Comparison of ENCODE assay signal across 8 cellular contexts in genomic region chr11:58900479-58901420, GRCh38. TPM values are rescaled to one million over a fixed set of nuclear protein-coding genes. Genes with fewer than 3 reads are reported as not detected.
DNase-seq lines count a peak whose midpoint lies in the region; ATAC-seq and TF ChIP-seq lines count a peak whose summit lies in the region.

No MANE protein-coding gene starts in this region.

- H2AK9ac ChIP-seq in IMR-90 (replicated peaks; ENCODE audit: low read depth, low read length, poor library complexity): peak overlapping the region; percentile 62

- peak overlapping the region; percentile 88 for H2AFZ ChIP-seq in IMR-90 (replicated peaks; ENCODE audit: low read length, poor library complexity)
- H2AFZ ChIP-seq in osteoblast (ENCODE audit: low read length): peak overlapping the region; percentile 87

- TF ChIP-seq CTCF in BE2C (IDR thresholded peaks at IDR 0.05; ENCODE audit: low read depth, low read length) (peak; percentile 42), IMR-90 (conservative IDR thresholded peaks at IDR 0.05; ENCODE audit: low read depth, low read length) (peak; percentile 74), osteoblast (IDR thresholded peaks at IDR 0.05; ENCODE audit: extremely low read depth, low read depth, low read length) (peak; percentile 73)

- H3K36me3 Mint-ChIP-seq in activated CD4-positive, alpha-beta memory T cell treated with anti-CD3 and anti-CD28 coated beads for 36 hours: no peaks in the 10 kb centered on the region

- POLR2A ChIA-PET in IMR-90 (lab: Charles Lee; ENCODE audit: unreplicated experiment): no interaction called here
- POLR2A ChIA-PET in activated CD4-positive, alpha-beta memory T cell treated with anti-CD3 and anti-CD28 coated beads for 36 hours (lab: Charles Lee): no interaction called here

- H3K9ac ChIP-seq in IMR-90 (ENCODE audit: low read depth, low read length): no peak overlapping the region

- peaks cover 43% of the 10 kb centered on the region for H3K27me3 Mint-ChIP-seq in activated CD4-positive, alpha-beta memory T cell treated with anti-CD3 and anti-CD28 coated beads for 36 hours

- DNase-seq in BE2C (peak; percentile 61), IMR-90 (peak; percentile 73), glomerular visceral epithelial cell (ENCODE audit: extremely low spot score) (peak; percentile 80), osteoblast (ENCODE audit: insufficient read length, low spot score, missing footprints) (peak; percentile 92), NCI-H1436 treated with DMSO at 0.1 percent for 48 hours (lab: John Stamatoyannopoulos, UW) (no peak)
- DNase-seq in activated CD4-positive, alpha-beta memory T cell treated with anti-CD3 and anti-CD28 coated beads for 36 hours: peak; percentile 67

- H3K27ac Mint-ChIP-seq in activated CD4-positive, alpha-beta memory T cell treated with anti-CD3 and anti-CD28 coated beads for 36 hours: no peak overlapping the region

- no peak overlapping the region for H4K91ac ChIP-seq in IMR-90 (ENCODE audit: insufficient read depth, low read depth, low read length)

- H3K14ac ChIP-seq in IMR-90 (replicated peaks; ENCODE audit: low read depth, low read length): no peak overlapping the region

- no peak overlapping the region for H2BK15ac ChIP-seq in IMR-90 (ENCODE audit: low read depth, low read length)

- TF ChIP-seq POLR2A in IMR-90 (IDR thresholded peaks at IDR 0.05; ENCODE audit: low read depth, low read length): no peak

- H3K4me2 ChIP-seq in IMR-90 (ENCODE audit: low read depth, low read length): peak overlapping the region; percentile 38; the same call in 1 of the 2 replicates
- peak overlapping the region; percentile 72 for H3K4me2 ChIP-seq in osteoblast (ENCODE audit: insufficient read depth, low read length)

- H3K9me1 ChIP-seq in IMR-90 (ENCODE audit: insufficient read depth, low read length): 0 out of 2 replicates have a peak, but pooled peaks cover 3% of the 10 kb centered on the region

- H4K8ac ChIP-seq in IMR-90 (ENCODE audit: low read depth in 2 of 2, low read length in 2 of 2): no peak overlapping the region; a peak in 1 of 4 replicates

- H3K4me1 ChIP-seq in BE2C (no peaks in the 10 kb centered on the region), IMR-90 (ENCODE audit: control insufficient read depth, insufficient read depth, low read length) (no peaks in the 10 kb centered on the region; the same call in 1 of the 2 replicates), osteoblast (ENCODE audit: insufficient read depth, low read length) (peaks cover 5% of the 10 kb centered on the region)

- no peak overlapping the region for H3K4ac ChIP-seq in IMR-90 (ENCODE audit: low read depth, low read length)

- H3K56ac ChIP-seq in IMR-90 (ENCODE audit: extremely low read depth, insufficient read depth, low read length): no peak overlapping the region

- H3K36me3 ChIP-seq in BE2C: no peaks in the 10 kb centered on the region
- H3K36me3 ChIP-seq in IMR-90 (ENCODE audit: control insufficient read depth, insufficient read depth, low read length): no peaks in the 10 kb centered on the region
- H3K36me3 ChIP-seq in osteoblast (ENCODE audit: insufficient read depth, low read length): no peaks in the 10 kb centered on the region

- H3K18ac ChIP-seq in IMR-90 (ENCODE audit: low read depth, low read length): no peak overlapping the region

- no peaks in the 10 kb centered on the region for H3K4me1 Mint-ChIP-seq in activated CD4-positive, alpha-beta memory T cell treated with anti-CD3 and anti-CD28 coated beads for 36 hours (ENCODE audit: low read depth)

- H3K9me3 ChIP-seq in BE2C (no peaks in the 10 kb centered on the region), IMR-90 (ENCODE audit: control insufficient read depth, insufficient read depth, low read length) (no peaks in the 10 kb centered on the region), osteoblast (ENCODE audit: low read depth, low read length) (no peaks in the 10 kb centered on the region)

- H4K20me1 ChIP-seq in IMR-90 (ENCODE audit: insufficient read depth, low read length) (no peaks in the 10 kb centered on the region), osteoblast (ENCODE audit: insufficient read depth, low read length) (no peaks in the 10 kb centered on the region)

- 19% methylated on average over 9 of the region's 36 CpGs; no CpG with 5 or more reads in 1 of the 2 experiments for WGBS in IMR-90 (ENCODE audit: extremely low coverage in 2 of 2, insufficient read length in 1 of 2), 2 experiments

- H3K79me2 ChIP-seq in osteoblast (ENCODE audit: insufficient read depth, low read length): no peaks in the 10 kb centered on the region

- in situ Hi-C loops in IMR-90 (cut with MboI; ENCODE audit: low sequenced_read_pairs): loop anchor here (10.0 kb wide), 3 partner anchors 254 to 326 kb away; partner anchors contain the start of genes LPXN and ZFP91

- H3K27ac ChIP-seq in IMR-90 (ENCODE audit: insufficient read depth, low read length) (no peak overlapping the region), osteoblast (ENCODE audit: low read depth, low read length) (no peak overlapping the region)

- H3K23ac ChIP-seq in IMR-90 (ENCODE audit: low read depth, low read length): no peak overlapping the region

- H3K4me3 ChIP-seq in BE2C (ENCODE audit: low read depth, low read length): no peak overlapping the region
- H3K4me3 ChIP-seq in IMR-90 (ENCODE audit: insufficient read depth, low read depth, low read length): no peak overlapping the region
- peak overlapping the region; percentile 59 for H3K4me3 ChIP-seq in osteoblast (ENCODE audit: insufficient read depth, low read length)

- H3K9me3 Mint-ChIP-seq in activated CD4-positive, alpha-beta memory T cell treated with anti-CD3 and anti-CD28 coated beads for 36 hours: no peaks in the 10 kb centered on the region

- no peak overlapping the region for H4K5ac ChIP-seq in IMR-90 (ENCODE audit: low read depth, low read length)

- no peak overlapping the region for H3K4me3 Mint-ChIP-seq in activated CD4-positive, alpha-beta memory T cell treated with anti-CD3 and anti-CD28 coated beads for 36 hours

- BruUV-seq in IMR-90 (replicated peaks; lab: Mats Ljungman, UMichigan): no TSS peak

- H3K79me1 ChIP-seq in IMR-90 (ENCODE audit: low read depth in 1 of 2, low read length in 2 of 2): peaks cover 5 to 36% of the 10 kb centered on the region in 2 experiments

- H2AK5ac ChIP-seq in IMR-90 (ENCODE audit: low read depth, low read length): no peak overlapping the region

- CTCF ChIA-PET in IMR-90 (lab: Yijun Ruan, JAX): interaction anchor here (0.9 to 1.3 kb wide), 2 partner anchors 9 to 46 kb away, joined by 3 to 6 read pairs; no protein-coding TSS in a partner anchor
- CTCF ChIA-PET in activated CD4-positive, alpha-beta memory T cell treated with anti-CD3 and anti-CD28 coated beads for 36 hours (lab: Charles Lee): interaction anchor here (0.7 to 1.3 kb wide), 2 partner anchors 157 to 256 kb away, joined by 3 read pairs; no protein-coding TSS in a partner anchor

- no peak overlapping the region; the same call in 1 of the 2 replicates for H2BK120ac ChIP-seq in IMR-90 (ENCODE audit: low read depth, low read length)

- peak; percentile 62 for TF ChIP-seq RAD21 in IMR-90 (IDR thresholded peaks at IDR 0.05; ENCODE audit: low read length)

- H3K27me3 ChIP-seq in BE2C (no peaks in the 10 kb centered on the region), IMR-90 (ENCODE audit: control insufficient read depth, insufficient read depth, low read length) (no peaks in the 10 kb centered on the region), osteoblast (ENCODE audit: insufficient read depth, low read length) (no peaks in the 10 kb centered on the region)

- intact Hi-C loops in IMR-90 (cut with micrococcal nuclease): loop anchor here (1.0 to 5.0 kb wide), 3 partner anchors 50 to 323 kb away; partner anchors contain the start of genes LPXN and ZFP91
- intact Hi-C loops in activated CD4-positive, alpha-beta memory T cell treated with anti-CD3 and anti-CD28 coated beads for 36 hours (cut with micrococcal nuclease): no loop called here

- no peak overlapping the region for H2BK20ac ChIP-seq in IMR-90 (ENCODE audit: low read depth, low read length)

- ATAC-seq in GM18511 (IDR thresholded peaks at IDR 0.05; ENCODE audit: unreplicated experiment): peak; percentile 61
- peak; percentile 57 for ATAC-seq in IMR-90 (ENCODE audit: low read depth)
- ATAC-seq in HG02938 (IDR thresholded peaks at IDR 0.05; ENCODE audit: unreplicated experiment): no peak

- dilution Hi-C loops in IMR-90 (cut with HindIII; ENCODE audit: low sequenced_read_pairs, unreplicated experiment): no loop called here

- no peak overlapping the region for H2BK5ac ChIP-seq in IMR-90 (ENCODE audit: low read depth, low read length, poor library complexity, severe bottlenecking)

TF ChIP-seq in IMR-90, 13 proteins besides CTCF, POLR2A, EP300 and RAD21:
- peak; percentile 45 for TF ChIP-seq SMC3 (IDR thresholded peaks at IDR 0.05; ENCODE audit: low read depth, low read length)
- TF ChIP-seq CHD1 (IDR thresholded peaks at IDR 0.05; ENCODE audit: low read depth, low read length): no peak
- no peak for TF ChIP-seq RCOR1 (IDR thresholded peaks at IDR 0.05; ENCODE audit: insufficient replicate concordance, low read length)

RNA-seq across cellular contexts. Expression of gene GLYATL1, which starts 38.5 kb away (rescaled TPM):
- 2.2 TPM for polyA plus RNA-seq in BE2C (2012; ENCODE audit: insufficient read depth, insufficient read length, low read depth)
- total RNA-seq in IMR-90 (2012; rRNA removed) (0.54 and 0.56 TPM in 2 replicates), osteoblast (0.29 TPM in 1 of 2 replicates, not detected in the other)
- 0.40 and 0.58 TPM in 2 replicates for polyA plus RNA-seq in IMR-90 (2012; rRNA removed)
- 0.02 and 0.14 TPM in 2 replicates for polyA plus RNA-seq in IMR-90 (2012; cell fraction: cytosol; rRNA removed)
- 0.23 and 0.85 TPM in 2 replicates for polyA plus RNA-seq in IMR-90 (2012; cell fraction: nucleus; rRNA removed; ENCODE audit: low replicate concordance)
- not detected for total RNA-seq in activated CD4-positive, alpha-beta memory T cell treated with anti-CD3 and anti-CD28 coated beads for 36 hours

RNA-seq across cellular contexts. Expression of gene GLYATL2, which starts 56.2 kb away (rescaled TPM):
- not detected for polyA plus RNA-seq in BE2C (2012; ENCODE audit: insufficient read depth, insufficient read length, low read depth)
- total RNA-seq in IMR-90 (2012; rRNA removed) (0.36 and 0.56 TPM in 2 replicates), osteoblast (1.1 and 1.8 TPM in 2 replicates)
- polyA plus RNA-seq in IMR-90 (2012; rRNA removed): 0.33 and 0.77 TPM in 2 replicates
- 0.14 TPM in 1 of 2 replicates, not detected in the other for polyA plus RNA-seq in IMR-90 (2012; cell fraction: cytosol; rRNA removed)
- 0.12 and 1.7 TPM in 2 replicates for polyA plus RNA-seq in IMR-90 (2012; cell fraction: nucleus; rRNA removed; ENCODE audit: low replicate concordance)
- total RNA-seq in activated CD4-positive, alpha-beta memory T cell treated with anti-CD3 and anti-CD28 coated beads for 36 hours: not detected
